Comparison of ENCODE assay signal across 22 cellular contexts in the genomic region with DNA sequence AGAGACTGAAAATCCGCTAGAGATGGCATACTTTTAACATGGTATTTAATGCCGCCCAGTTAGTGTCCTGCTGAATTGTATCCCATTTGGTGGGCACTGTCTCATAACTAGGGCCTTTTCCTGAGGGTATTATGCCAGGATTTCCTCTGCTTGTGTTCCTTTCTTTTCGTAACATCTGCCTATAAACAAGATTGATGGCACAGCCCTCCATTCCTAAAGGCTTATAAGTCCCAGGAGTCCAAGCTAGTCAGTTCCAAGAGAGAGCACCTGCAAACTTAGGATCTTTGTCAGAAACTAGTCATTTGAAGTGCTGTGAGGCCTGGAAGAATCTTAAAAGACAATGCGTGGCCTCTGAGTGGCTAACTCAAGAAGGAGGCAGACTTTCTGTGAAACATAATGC.
DNase-seq lines count a peak whose midpoint lies in the region; ATAC-seq and TF ChIP-seq lines count a peak whose summit lies in the region.
"Had no signal": no experiment of that assay in that cellular context is flagged by ENCODE, and none has a peak within 500 bp of the region (broad histone marks: within the 10 kb centered on the region; RNA-seq: fewer than 3 reads in every experiment).

No MANE protein-coding gene starts in this region.

- peak overlapping the region in 3 of 5 experiments; percentile 56 to 66 (median 66) for H3K27ac Mint-ChIP-seq in brain
- H3K27ac Mint-ChIP-seq: B cell had no signal

- H3K4me3 ChIP-seq in cardiac muscle cell = no peak overlapping the region
- H3K4me3 ChIP-seq in heart right ventricle = no peak overlapping the region
- H3K4me3 ChIP-seq: K562 had no signal

- H3K9me3 ChIP-seq in cardiac muscle cell (ENCODE audit: low read depth) = no peaks in the 10 kb centered on the region
- H3K9me3 ChIP-seq in heart right ventricle = no peaks in the 10 kb centered on the region
- H3K9me3 ChIP-seq: SK-N-SH had no signal

- peak overlapping the region in 1 of 5 experiments; percentile 43 for H3K4me3 Mint-ChIP-seq in brain
- H3K4me3 Mint-ChIP-seq: B cell, CD14-positive monocyte had no signal

- peak overlapping the region; percentile 12 for H3K27ac ChIP-seq in cardiac muscle cell
- H3K27ac ChIP-seq in heart right ventricle = no peak overlapping the region

- TF ChIP-seq CTCF in cardiac muscle cell (IDR thresholded peaks at IDR 0.05; ENCODE audit: low read depth, low read length) (no peak), heart right ventricle (IDR thresholded peaks at IDR 0.05) (no peak), brain (conservative IDR thresholded peaks at IDR 0.05) (no peak)

- intact Hi-C loops in heart right ventricle (cut with DNase I) = no loop called here

- H3K4me1 ChIP-seq in cardiac muscle cell (ENCODE audit: low read depth) (no peaks in the 10 kb centered on the region), heart right ventricle (no peaks in the 10 kb centered on the region)

- no peaks in the 10 kb centered on the region for H3K9me3 Mint-ChIP-seq in brain
- H3K9me3 Mint-ChIP-seq: CD14-positive monocyte had no signal

- DNase-seq in cardiac muscle cell (ENCODE audit: low read depth in 1 of 2, low spot score in 1 of 2) (no peak), heart right ventricle (no peak), left kidney (ENCODE audit: low read depth, low spot score) (peak; percentile 53), GOT3 (lab: John Stamatoyannopoulos, UW) (no peak), SW 1271 (lab: John Stamatoyannopoulos, UW) (no peak), SW480 (ENCODE audit: low spot score) (no peak), NOMO-1 treated with dmso at 0.1 percent for 144 hours (lab: John Stamatoyannopoulos, UW; ENCODE audit: unreplicated experiment) (no peak)
- DNase-seq: EL; GF-D8; MM.1S; NCI-H1048; NCI-H1417 treated with DMSO at 0.1 percent for 48 hours; NCI-H187; NCI-H69; NK-92 treated with Interleukin-12 subunit alpha and Interleukin-12 subunit beta, amount 100 ng/mL, for 24 hours; SIG-M5; SK-N-SH had no signal

- H3K36me3 ChIP-seq in cardiac muscle cell (no peaks in the 10 kb centered on the region), heart right ventricle (peaks cover 0 to 20% (median 0%) of the 10 kb centered on the region in 9 donors)

- H3K36me3 Mint-ChIP-seq in brain = no peaks in the 10 kb centered on the region

- ATAC-seq in heart right ventricle = no peak
- ATAC-seq: Panc1 had no signal

- WGBS in heart right ventricle, 2 donors = 92 to 97% methylated on average over 4 of the region's 4 CpGs

- H3K27me3 Mint-ChIP-seq in brain = peaks cover 3% of the 10 kb centered on the region
- H3K27me3 Mint-ChIP-seq: B cell had no signal

- H3K27me3 ChIP-seq in cardiac muscle cell (no peaks in the 10 kb centered on the region), heart right ventricle (no peaks in the 10 kb centered on the region)

- peaks cover 23% of the 10 kb centered on the region for H3K4me1 Mint-ChIP-seq in brain
- H3K4me1 Mint-ChIP-seq: CD14-positive monocyte had no signal
